36 cellular contexts compared by ENCODE assay signal in the genomic region with DNA sequence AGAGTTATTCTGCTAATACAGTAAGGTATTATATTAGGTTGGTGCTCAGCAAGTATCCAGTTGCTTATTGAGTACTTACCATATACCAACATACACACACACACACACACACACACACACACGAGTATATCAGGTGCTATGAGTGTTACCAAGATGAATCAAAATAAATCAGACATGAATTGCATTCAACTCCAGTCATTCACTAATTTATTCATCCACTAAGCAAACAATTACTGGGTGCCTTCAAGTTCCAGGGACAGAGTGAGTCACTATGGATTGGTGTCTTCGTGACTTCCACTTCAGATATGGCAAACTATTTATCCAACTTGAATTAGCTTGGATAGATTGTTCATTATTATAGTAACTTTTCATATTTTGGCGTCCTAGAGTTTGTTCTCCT.
DNase-seq lines count a peak whose midpoint lies in the region; ATAC-seq, FAIRE-seq and TF ChIP-seq lines count a peak whose summit lies in the region.
"Had no signal": no experiment of that assay in that cellular context is flagged by ENCODE, and none has a peak within 500 bp of the region (broad histone marks: within the 10 kb centered on the region; RNA-seq: fewer than 3 reads in every experiment).

No MANE protein-coding gene starts in this region.

- H3K9me3 Mint-ChIP-seq in neural progenitor cell, result no peaks in the 10 kb centered on the region
- H3K9me3 Mint-ChIP-seq: activated naive CD4-positive, alpha-beta T cell treated with anti-CD3 and anti-CD28 coated beads, Interleukin-2, amount 50 U/mL, for 72 hours; effector memory CD8-positive, alpha-beta T cell had no signal

- H3K27ac Mint-ChIP-seq in neural progenitor cell, result no peak overlapping the region
- H3K27ac Mint-ChIP-seq: activated CD4-positive, alpha-beta T cell treated with anti-CD3 and anti-CD28 coated beads, Interleukin-2, amount 10 ng/mL, durations not matched to agents 24 days and 14 days; activated naive CD4-positive, alpha-beta T cell treated with anti-CD3 and anti-CD28 coated beads, Interleukin-2, amount 50 U/mL, for 72 hours; effector memory CD8-positive, alpha-beta T cell; naive thymus-derived CD4-positive, alpha-beta T cell; progenitor cell of endocrine pancreas; WTC11 had no signal

- H3K4me3 Mint-ChIP-seq in neural progenitor cell, result peak overlapping the region; percentile 21
- H3K4me3 Mint-ChIP-seq: activated CD4-positive, alpha-beta T cell treated with anti-CD3 and anti-CD28 coated beads, Interleukin-2, amount 10 ng/mL, durations not matched to agents 24 days and 14 days; effector memory CD8-positive, alpha-beta T cell; naive thymus-derived CD4-positive, alpha-beta T cell; WTC11 had no signal

- TF ChIP-seq CTCF in bronchial epithelial cell (IDR thresholded peaks at IDR 0.05; ENCODE audit: insufficient read depth, low read length, severe bottlenecking) (no peak), neural progenitor cell (IDR thresholded peaks at IDR 0.05) (no peak)

- no peaks in the 10 kb centered on the region for H3K4me1 Mint-ChIP-seq in neural progenitor cell
- H3K4me1 Mint-ChIP-seq: activated CD4-positive, alpha-beta T cell treated with anti-CD3 and anti-CD28 coated beads, Interleukin-2, amount 10 ng/mL, durations not matched to agents 24 days and 14 days; WTC11 had no signal

- DNase-seq in EL, result peak; percentile 34
- DNase-seq in M059J (ENCODE audit: low read depth), result peak; percentile 78
- DNase-seq in bronchial epithelial cell (ENCODE audit: low read depth), result peak; percentile 93
- DNase-seq in neural progenitor cell (ENCODE audit: low spot score), result no peak
- no peak for DNase-seq in H4 (ENCODE audit: low spot score)
- DNase-seq: activated CD4-positive, alpha-beta T cell treated with anti-CD3 and anti-CD28 coated beads, Interleukin-2, amount 10 ng/mL, durations not matched to agents 24 days and 14 days; cortex of kidney; DND-41; effector memory CD8-positive, alpha-beta T cell; head of caudate nucleus; Karpas-422; midbrain; MV-4-11; naive thymus-derived CD4-positive, alpha-beta T cell; NCI-H1436; NCI-H2081; NCI-H2227 treated with DMSO at 0.1 percent for 48 hours; NCI-H526 treated with DMSO at 0.1 percent for 48 hours; stimulated activated CD4-positive, alpha-beta T cell treated with anti-CD3 and anti-CD28 coated beads, Interleukin-4, amount 100 ng/mL, for 1 hour; T1000; thyroid gland had no signal

- no peak overlapping the region for H3K27ac ChIP-seq in neural progenitor cell
- H3K27ac ChIP-seq: BLaER1 treated with 17β-estradiol and CSF1 and Interleukin-3, amounts not matched to agents 10 nM and 100 nM; cardiac muscle cell; SJSA1; thyroid gland; vagina had no signal

- no peaks in the 10 kb centered on the region for H3K36me3 Mint-ChIP-seq in neural progenitor cell
- H3K36me3 Mint-ChIP-seq: activated naive CD4-positive, alpha-beta T cell treated with anti-CD3 and anti-CD28 coated beads, Interleukin-2, amount 50 U/mL, for 72 hours; WTC11 had no signal

- H3K27me3 ChIP-seq in bronchial epithelial cell (ENCODE audit: control insufficient read depth, insufficient read depth, low read length) (no peaks in the 10 kb centered on the region), neural progenitor cell (no peaks in the 10 kb centered on the region)
- H3K27me3 ChIP-seq: BLaER1 treated with 17β-estradiol and CSF1 and Interleukin-3, amounts not matched to agents 10 nM and 100 nM; cardiac muscle cell; SJSA1; thyroid gland; vagina had no signal

- no peaks in the 10 kb centered on the region for H3K4me1 ChIP-seq in neural progenitor cell
- H3K4me1 ChIP-seq: BLaER1 treated with 17β-estradiol and CSF1 and Interleukin-3, amounts not matched to agents 10 nM and 100 nM; HAP-1; thyroid gland; vagina had no signal

- no peak overlapping the region for H3K9ac ChIP-seq in neural progenitor cell
- H3K9ac ChIP-seq: BLaER1 treated with 17β-estradiol and CSF1 and Interleukin-3, amounts not matched to agents 10 nM and 100 nM had no signal

- ATAC-seq in GM19395 (IDR thresholded peaks at IDR 0.05; ENCODE audit: unreplicated experiment) (no peak), HG03439 (IDR thresholded peaks at IDR 0.05; ENCODE audit: unreplicated experiment) (no peak)
- ATAC-seq: activated naive CD4-positive, alpha-beta T cell treated with anti-CD3 and anti-CD28 coated beads, Interleukin-2, amount 50 U/mL, for 72 hours; effector memory CD8-positive, alpha-beta T cell; HepG2; naive thymus-derived CD4-positive, alpha-beta T cell; sciatic nerve; WTC11 had no signal

- peaks cover 2% of the 10 kb centered on the region for H3K27me3 Mint-ChIP-seq in neural progenitor cell (ENCODE audit: insufficient read depth, low read depth)
- H3K27me3 Mint-ChIP-seq: activated CD4-positive, alpha-beta T cell treated with anti-CD3 and anti-CD28 coated beads, Interleukin-2, amount 10 ng/mL, durations not matched to agents 24 days and 14 days; progenitor cell of endocrine pancreas had no signal

- H3K36me3 ChIP-seq in bronchial epithelial cell (ENCODE audit: control insufficient read depth, insufficient read depth, low read length), result no peaks in the 10 kb centered on the region
- no peaks in the 10 kb centered on the region for H3K36me3 ChIP-seq in neural progenitor cell
- H3K36me3 ChIP-seq: BLaER1 treated with 17β-estradiol and CSF1 and Interleukin-3, amounts not matched to agents 10 nM and 100 nM; cardiac muscle cell; HAP-1; SJSA1; thyroid gland; vagina had no signal

- no peak overlapping the region for H2AFZ ChIP-seq in neural progenitor cell (replicated peaks)

- no peak overlapping the region for H3K4me3 ChIP-seq in bronchial epithelial cell (ENCODE audit: low read depth, low read length)
- no peak overlapping the region for H3K4me3 ChIP-seq in neural progenitor cell
- H3K4me3 ChIP-seq: BLaER1 treated with 17β-estradiol and CSF1 and Interleukin-3, amounts not matched to agents 10 nM and 100 nM; cardiac muscle cell; HAP-1; SJSA1; thyroid gland; vagina had no signal

- no peaks in the 10 kb centered on the region for H4K20me1 ChIP-seq in neural progenitor cell (ENCODE audit: low read depth)
- H4K20me1 ChIP-seq: BLaER1 treated with 17β-estradiol and CSF1 and Interleukin-3, amounts not matched to agents 10 nM and 100 nM had no signal

- no peak for FAIRE-seq in bronchial epithelial cell (lab: Jason Lieb, UNC)
- FAIRE-seq: GM18507, GM19239, HepG2, keratinocyte had no signal

- no peaks in the 10 kb centered on the region for H3K9me3 ChIP-seq in neural progenitor cell (ENCODE audit: low read depth)
- H3K9me3 ChIP-seq: HAP-1, SJSA1, thyroid gland, vagina had no signal

- no peak overlapping the region for H3K4me2 ChIP-seq in neural progenitor cell
- H3K4me2 ChIP-seq: BLaER1 treated with 17β-estradiol and CSF1 and Interleukin-3, amounts not matched to agents 10 nM and 100 nM had no signal

- no peaks in the 10 kb centered on the region for H3K79me2 ChIP-seq in neural progenitor cell (ENCODE audit: low read depth)

- H3F3A ChIP-seq in neural progenitor cell (ENCODE audit: low read depth), result no peaks in the 10 kb centered on the region

Comparison
In these comparisons a context has a peak if more than half of its experiments do, and no peak if none do; other contexts are left out.
1. DNase-seq: peak in EL (single experiment), M059J (single experiment) and bronchial epithelial cell (single experiment); none in neural progenitor cell (single experiment) and H4 (single experiment).